In the genomic region with DNA sequence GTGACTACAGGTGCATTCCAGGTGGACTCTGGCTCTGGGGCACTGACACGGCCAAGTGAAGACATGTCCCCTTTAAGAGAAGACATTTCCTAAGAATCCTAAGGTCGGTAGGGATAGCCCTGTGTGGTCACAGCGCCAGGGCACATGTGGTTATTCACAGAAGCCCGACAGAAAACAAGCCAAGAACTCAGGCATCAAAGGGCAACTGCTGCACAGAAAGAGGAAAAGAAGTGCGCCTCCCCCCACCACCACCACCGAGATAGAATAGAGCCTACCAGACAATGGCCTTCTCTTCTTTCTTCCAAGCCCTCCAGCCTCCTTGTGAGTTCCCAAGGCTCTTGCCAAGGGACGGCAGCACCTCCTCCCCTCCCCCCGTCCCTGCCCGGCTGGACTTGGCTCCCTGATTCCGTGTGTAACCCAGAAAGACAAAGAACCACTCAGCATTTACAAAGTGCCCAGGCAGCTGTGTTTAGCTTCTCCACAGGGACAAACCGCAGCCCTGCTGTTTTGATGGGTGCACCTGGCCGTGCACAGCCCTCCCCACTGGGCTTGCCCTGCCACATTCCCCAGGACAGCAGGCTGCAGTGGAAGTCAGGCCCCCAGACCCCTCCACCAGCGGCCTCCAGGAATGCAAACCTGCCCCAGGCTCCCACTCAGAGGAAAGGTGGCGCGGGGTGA, we compare ENCODE assay signal across 1 cellular context.
TF ChIP-seq lines count a peak whose summit lies in the region.

No MANE protein-coding gene starts in this region.

TF ChIP-seq in H1, 55 proteins besides CTCF, POLR2A, EP300 and RAD21:
- TF ChIP-seq CTBP2 (IDR thresholded peaks at IDR 0.05; ENCODE audit: borderline replicate concordance, insufficient read depth, insufficient read length, low read length) (peak; percentile 72), ZNF274 (IDR thresholded peaks at IDR 0.05; ENCODE audit: borderline replicate concordance, extremely low read depth, low read length) (no peak), SRF (IDR thresholded peaks at IDR 0.05; ENCODE audit: low read depth, low read length) (no peak), TEAD4 (IDR thresholded peaks at IDR 0.05; ENCODE audit: low read depth, low read length) (peak; percentile 88), JUND (IDR thresholded peaks at IDR 0.05; ENCODE audit: low read length) (no peak), TAF7 (optimal IDR thresholded peaks at IDR 0.05; ENCODE audit: borderline replicate concordance, low read depth, low read length) (peak; percentile 28), CHD2 (IDR thresholded peaks at IDR 0.05; ENCODE audit: low read length) (peak; percentile 65; the same call in 1 of the 2 replicates), SP1 (IDR thresholded peaks at IDR 0.05; ENCODE audit: low read depth, low read length) (peak; percentile 59), KDM1A (IDR thresholded peaks at IDR 0.05; ENCODE audit: borderline replicate concordance, low read length) (peak; percentile 56; the same call in 1 of the 2 replicates), NANOG (IDR thresholded peaks at IDR 0.05; ENCODE audit: insufficient read depth, low read depth, low read length, poor library complexity, severe bottlenecking) (peak; percentile 95), CREB1 (IDR thresholded peaks at IDR 0.05) (peak; percentile 34; the same call in 1 of the 2 replicates), JUN (IDR thresholded peaks at IDR 0.05; ENCODE audit: low read depth, low read length) (no peak), HDAC6 (IDR thresholded peaks at IDR 0.05; ENCODE audit: low read depth, low read length) (peak; percentile 47), YY1 (IDR thresholded peaks at IDR 0.05; ENCODE audit: low read depth, low read length) (no peak; the same call in 1 of the 2 replicates), BACH1 (IDR thresholded peaks at IDR 0.05; ENCODE audit: low read length) (peak; percentile 61; the same call in 1 of the 2 replicates), EGR1 (IDR thresholded peaks at IDR 0.05; ENCODE audit: borderline replicate concordance, low read depth, low read length) (0 out of 2 replicates have a peak, but pooled peaks have one; percentile 14), POLR2AphosphoS5 (IDR thresholded peaks at IDR 0.05; ENCODE audit: low read depth, low read length) (0 out of 2 replicates have a peak, but pooled peaks have one; percentile 14), HDAC2 (IDR thresholded peaks at IDR 0.05; ENCODE audit: borderline replicate concordance in 1 of 2, low read depth in 2 of 2, low read length in 2 of 2) (peak; percentile 95; a peak in 3 of 4 replicates), RBBP5 (IDR thresholded peaks at IDR 0.05; ENCODE audit: borderline replicate concordance, low read depth, low read length) (no peak), RNF2 (IDR thresholded peaks at IDR 0.05; ENCODE audit: borderline replicate concordance, low read depth, low read length, missing control alignments, poor library complexity, severe bottlenecking) (no peak), KDM5A (IDR thresholded peaks at IDR 0.05; ENCODE audit: low read length) (no peak), ASH2L (IDR thresholded peaks at IDR 0.05; ENCODE audit: low read length) (peak; percentile 46), POU5F1 (IDR thresholded peaks at IDR 0.05; ENCODE audit: low read depth, low read length) (peak; percentile 37; the same call in 1 of the 2 replicates), TCF12 (IDR thresholded peaks at IDR 0.05; ENCODE audit: low read depth, low read length) (peak; percentile 99), BCL11A (IDR thresholded peaks at IDR 0.05; ENCODE audit: low read depth in 2 of 2, low read length in 2 of 2) (peak in 1 of 2 experiments; percentile 10), TAF1 (IDR thresholded peaks at IDR 0.05; ENCODE audit: low read depth, low read length) (0 out of 2 replicates have a peak, but pooled peaks have one; percentile 38), SIRT6 (IDR thresholded peaks at IDR 0.05; ENCODE audit: low read length) (no peak)
- TF ChIP-seq, protein P1, sequence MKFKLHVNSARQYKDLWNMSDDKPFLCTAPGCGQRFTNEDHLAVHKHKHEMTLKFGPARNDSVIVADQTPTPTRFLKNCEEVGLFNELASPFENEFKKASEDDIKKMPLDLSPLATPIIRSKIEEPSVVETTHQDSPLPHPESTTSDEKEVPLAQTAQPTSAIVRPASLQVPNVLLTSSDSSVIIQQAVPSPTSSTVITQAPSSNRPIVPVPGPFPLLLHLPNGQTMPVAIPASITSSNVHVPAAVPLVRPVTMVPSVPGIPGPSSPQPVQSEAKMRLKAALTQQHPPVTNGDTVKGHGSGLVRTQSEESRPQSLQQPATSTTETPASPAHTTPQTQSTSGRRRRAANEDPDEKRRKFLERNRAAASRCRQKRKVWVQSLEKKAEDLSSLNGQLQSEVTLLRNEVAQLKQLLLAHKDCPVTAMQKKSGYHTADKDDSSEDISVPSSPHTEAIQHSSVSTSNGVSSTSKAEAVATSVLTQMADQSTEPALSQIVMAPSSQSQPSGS (IDR thresholded peaks at IDR 0.05; ENCODE audit: low read length), result no peak
- TF ChIP-seq, protein P2, sequence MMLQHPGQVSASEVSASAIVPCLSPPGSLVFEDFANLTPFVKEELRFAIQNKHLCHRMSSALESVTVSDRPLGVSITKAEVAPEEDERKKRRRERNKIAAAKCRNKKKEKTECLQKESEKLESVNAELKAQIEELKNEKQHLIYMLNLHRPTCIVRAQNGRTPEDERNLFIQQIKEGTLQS (IDR thresholded peaks at IDR 0.05; ENCODE audit: insufficient read depth, low read depth, low read length), result no peak
- TF ChIP-seq, protein P3, sequence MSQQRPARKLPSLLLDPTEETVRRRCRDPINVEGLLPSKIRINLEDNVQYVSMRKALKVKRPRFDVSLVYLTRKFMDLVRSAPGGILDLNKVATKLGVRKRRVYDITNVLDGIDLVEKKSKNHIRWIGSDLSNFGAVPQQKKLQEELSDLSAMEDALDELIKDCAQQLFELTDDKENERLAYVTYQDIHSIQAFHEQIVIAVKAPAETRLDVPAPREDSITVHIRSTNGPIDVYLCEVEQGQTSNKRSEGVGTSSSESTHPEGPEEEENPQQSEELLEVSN (IDR thresholded peaks at IDR 0.05), result no peak; the same call in 1 of the 2 replicates
